ENCODE assay signal across 8 cellular contexts in the genomic region with DNA sequence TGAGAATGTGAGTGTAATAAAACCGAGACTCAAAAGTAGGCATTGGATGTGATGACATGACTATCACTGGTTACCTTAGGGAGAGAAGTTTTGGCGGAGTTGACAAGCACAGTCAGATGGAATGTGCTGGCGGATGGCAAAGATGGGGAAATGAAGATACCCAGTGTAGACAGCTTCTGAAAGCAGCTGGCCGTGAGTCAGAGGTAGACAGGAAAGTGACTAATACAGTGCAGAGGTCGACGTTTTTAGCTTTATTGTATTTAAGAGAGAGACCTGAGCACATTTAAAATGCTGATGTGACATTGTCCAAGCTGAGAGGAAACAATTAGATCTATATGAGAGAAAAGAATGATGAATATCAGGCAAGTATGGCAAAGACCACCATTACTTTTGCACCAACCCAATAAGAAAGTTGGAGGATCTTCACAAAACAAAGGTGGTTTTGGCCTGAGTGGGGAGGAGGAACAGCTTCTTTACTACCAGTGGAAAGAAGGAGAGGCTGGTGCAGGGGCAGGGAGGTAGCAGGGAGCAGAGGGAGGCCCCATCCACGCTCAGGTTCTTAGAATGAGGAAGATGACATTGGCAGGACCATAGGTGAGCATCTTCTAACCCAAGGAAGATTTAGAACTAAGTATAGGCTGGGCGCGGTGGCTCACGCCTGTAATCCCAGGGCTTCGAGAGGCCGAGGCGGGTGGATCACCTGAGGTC.
DNase-seq lines count a peak whose midpoint lies in the region; ATAC-seq lines count a peak whose summit lies in the region.

No MANE protein-coding gene starts in this region.

- DNase-seq in activated CD4-positive, CD25-positive, alpha-beta regulatory T cell treated with anti-CD3 and anti-CD28 coated beads, Interleukin-2, amount 50 U/mL, for 72 hours, result no peak
- DNase-seq in MV-4-11 (lab: John Stamatoyannopoulos, UW) (peak; percentile 87), epithelial cell of prostate (ENCODE audit: low read depth, low spot score) (peak; percentile 83), DMS114 treated with DMSO at 0.1 percent for 48 hours (lab: John Stamatoyannopoulos, UW; ENCODE audit: unreplicated experiment) (no peak), NCI-H524 (lab: John Stamatoyannopoulos, UW) (no peak)
- DNase-seq in stimulated activated CD4-positive, alpha-beta T cell treated with anti-CD3 and anti-CD28 coated beads, Interleukin-4, amount 100 ng/mL, for 4 hours, result peak; percentile 12 to 15
- no peak for DNase-seq in central memory CD4-positive, alpha-beta T cell

- ATAC-seq in activated CD4-positive, CD25-positive, alpha-beta regulatory T cell treated with anti-CD3 and anti-CD28 coated beads, Interleukin-2, amount 50 U/mL, for 24 hours, result peak; percentile 96 to 98

- peak overlapping the region; percentile 79 for H3K27ac ChIP-seq in epithelial cell of prostate

Comparison
In these comparisons a context has a peak if more than half of its experiments do, and no peak if none do; other contexts are left out.
1. DNase-seq: peak in MV-4-11 (single experiment), epithelial cell of prostate (single experiment) and stimulated activated CD4-positive, alpha-beta T cell treated with anti-CD3 and anti-CD28 coated beads, Interleukin-4, amount 100 ng/mL, for 4 hours (2 of 2); none in activated CD4-positive, CD25-positive, alpha-beta regulatory T cell treated with anti-CD3 and anti-CD28 coated beads, Interleukin-2, amount 50 U/mL, for 72 hours (single experiment), DMS114 treated with DMSO at 0.1 percent for 48 hours (single experiment), NCI-H524 (0 of 2) and central memory CD4-positive, alpha-beta T cell (single experiment).